In genomic region chr4:108953941-108954340, GRCh38 we compare ENCODE assay signal across 17 cellular contexts.
DNase-seq lines count a peak whose midpoint lies in the region; FAIRE-seq lines count a peak whose summit lies in the region.
"Had no signal": no experiment of that assay in that cellular context is flagged by ENCODE, and none has a peak within 500 bp of the region (broad histone marks: within the 10 kb centered on the region; RNA-seq: fewer than 3 reads in every experiment).

No MANE protein-coding gene starts in this region.

- in situ Hi-C loops in SK-MEL-5 (cut with HindIII; ENCODE audit: low pct_unique_long_range_greater_than_20kb, low sequenced_read_pairs): no loop called here

- H3K4me3 Mint-ChIP-seq in activated naive CD8-positive, alpha-beta T cell treated with anti-CD3 and anti-CD28 coated beads for 36 hours: no peak overlapping the region
- H3K4me3 Mint-ChIP-seq: CD4-positive, CD25-positive, alpha-beta regulatory T cell; HFFc6 had no signal

- H3K4me1 Mint-ChIP-seq in activated naive CD8-positive, alpha-beta T cell treated with anti-CD3 and anti-CD28 coated beads for 36 hours: no peaks in the 10 kb centered on the region
- H3K4me1 Mint-ChIP-seq: CD4-positive, CD25-positive, alpha-beta regulatory T cell had no signal

- no peak overlapping the region for H3K27ac Mint-ChIP-seq in activated naive CD8-positive, alpha-beta T cell treated with anti-CD3 and anti-CD28 coated beads for 36 hours
- H3K27ac Mint-ChIP-seq: CD4-positive, CD25-positive, alpha-beta regulatory T cell; HFFc6 had no signal

- H3K27me3 Mint-ChIP-seq in activated naive CD8-positive, alpha-beta T cell treated with anti-CD3 and anti-CD28 coated beads for 36 hours: peaks cover 5% of the 10 kb centered on the region

- peak; percentile 76 for FAIRE-seq in G401.6 (lab: Jason Lieb, UNC)

- DNase-seq in SK-MEL-5 (ENCODE audit: low read depth, low spot score) (peak; percentile 68), epidermal melanocyte (ENCODE audit: insufficient read length, low spot score) (peak; percentile 23), NCI-H1105 treated with DMSO at 0.1 percent for 48 hours (lab: John Stamatoyannopoulos, UW) (no peak), SW480 (ENCODE audit: low spot score) (no peak), KG1 (lab: John Stamatoyannopoulos, UW) (no peak)
- no peak for DNase-seq in activated naive CD8-positive, alpha-beta T cell treated with anti-CD3 and anti-CD28 coated beads for 36 hours
- DNase-seq: ACHN; BE2C; C1 segment of cervical spinal cord; CD4-positive, CD25-positive, alpha-beta regulatory T cell; DMS153; DMS79; GF-D8; GOT3; H7; HFFc6 had no signal

- no peaks in the 10 kb centered on the region for H3K9me3 Mint-ChIP-seq in activated naive CD8-positive, alpha-beta T cell treated with anti-CD3 and anti-CD28 coated beads for 36 hours
- H3K9me3 Mint-ChIP-seq: CD4-positive, CD25-positive, alpha-beta regulatory T cell; HFFc6 had no signal

- no peaks in the 10 kb centered on the region for H3K36me3 Mint-ChIP-seq in activated naive CD8-positive, alpha-beta T cell treated with anti-CD3 and anti-CD28 coated beads for 36 hours
- H3K36me3 Mint-ChIP-seq: CD4-positive, CD25-positive, alpha-beta regulatory T cell had no signal

Comparison
In these comparisons a context has a peak if more than half of its experiments do, and no peak if none do; other contexts are left out.
1. DNase-seq: peak in SK-MEL-5 (single experiment) and epidermal melanocyte (single experiment); none in activated naive CD8-positive, alpha-beta T cell treated with anti-CD3 and anti-CD28 coated beads for 36 hours (single experiment), NCI-H1105 treated with DMSO at 0.1 percent for 48 hours (single experiment), SW480 (single experiment) and KG1 (single experiment).